In genomic region chr13:114222461-114222968, GRCh38 we compare ENCODE assay signal across 10 cellular contexts. TPM values are rescaled to one million over a fixed set of nuclear protein-coding genes. Genes with fewer than 3 reads are reported as not detected.
DNase-seq lines count a peak whose midpoint lies in the region; ATAC-seq and TF ChIP-seq lines count a peak whose summit lies in the region.
"Had no signal": no experiment of that assay in that cellular context is flagged by ENCODE, and none has a peak within 500 bp of the region (broad histone marks: within the 10 kb centered on the region; RNA-seq: fewer than 3 reads in every experiment).

No MANE protein-coding gene starts in this region.

- H3K9me3 Mint-ChIP-seq in activated naive CD4-positive, alpha-beta T cell treated with anti-CD3 and anti-CD28 coated beads, Interleukin-2, amount 50 U/mL, for 24 hours = no peaks in the 10 kb centered on the region
- no peaks in the 10 kb centered on the region for H3K9me3 Mint-ChIP-seq in activated B cell treated with CpG ODN at 0.5 μM for 24 hours

- no peak overlapping the region for H3K4me3 Mint-ChIP-seq in activated naive CD4-positive, alpha-beta T cell treated with anti-CD3 and anti-CD28 coated beads, Interleukin-2, amount 50 U/mL, for 24 hours
- peak overlapping the region; percentile 33 for H3K4me3 Mint-ChIP-seq in activated B cell treated with CpG ODN at 0.5 μM for 24 hours

- no peaks in the 10 kb centered on the region for H3K27me3 Mint-ChIP-seq in activated naive CD4-positive, alpha-beta T cell treated with anti-CD3 and anti-CD28 coated beads, Interleukin-2, amount 50 U/mL, for 24 hours
- peaks cover 4% of the 10 kb centered on the region for H3K27me3 Mint-ChIP-seq in activated B cell treated with CpG ODN at 0.5 μM for 24 hours

- H3K36me3 Mint-ChIP-seq in activated naive CD4-positive, alpha-beta T cell treated with anti-CD3 and anti-CD28 coated beads, Interleukin-2, amount 50 U/mL, for 24 hours = no peaks in the 10 kb centered on the region
- H3K36me3 Mint-ChIP-seq in activated B cell treated with CpG ODN at 0.5 μM for 24 hours (ENCODE audit: low read depth) = no peaks in the 10 kb centered on the region

- no peaks in the 10 kb centered on the region for H3K9me3 ChIP-seq in upper lobe of right lung
- H3K9me3 ChIP-seq: neutrophil had no signal

- no peak overlapping the region for H3K4me3 ChIP-seq in upper lobe of right lung

- intact Hi-C loops in activated B cell treated with CpG ODN at 0.5 μM for 24 hours (cut with micrococcal nuclease) = no loop called here
- intact Hi-C loops in upper lobe of right lung (cut with DNase I) = no loop called here

- TF ChIP-seq CTCF in activated B cell treated with CpG ODN at 0.5 μM for 24 hours (IDR thresholded peaks at IDR 0.05) (no peak), upper lobe of right lung (IDR thresholded peaks at IDR 0.05) (no peak)

- no peaks in the 10 kb centered on the region for H3K36me3 ChIP-seq in upper lobe of right lung
- H3K36me3 ChIP-seq: neutrophil had no signal

- peak overlapping the region; percentile 24 for H3K27ac ChIP-seq in upper lobe of right lung
- H3K27ac ChIP-seq: neutrophil had no signal

- no peak for DNase-seq in activated naive CD4-positive, alpha-beta T cell treated with Interleukin-2 at 50 U/mL for 16 hours
- no peak for DNase-seq in activated B cell treated with CpG ODN at 0.5 μM for 24 hours
- peak; percentile 69 for DNase-seq in iris pigment epithelial cell (ENCODE audit: low read depth)
- DNase-seq in upper lobe of right lung = no peak
- DNase-seq in NCI-H1436 (lab: John Stamatoyannopoulos, UW) = no peak
- no peak for DNase-seq in NCI-H2227 treated with DMSO at 0.1 percent for 48 hours (lab: John Stamatoyannopoulos, UW)
- DNase-seq: activated T-cell treated with anti-CD3 and anti-CD28 coated beads, Interleukin-2, amount 50 U/mL, for 1 hour had no signal

- CTCF ChIA-PET in activated B cell treated with CpG ODN at 0.5 μM for 24 hours (lab: Charles Lee) = interaction anchor here (1.1 to 1.6 kb wide), 5 partner anchors 77 to 498 kb away, joined by 3 to 7 read pairs (median 6); no protein-coding TSS in a partner anchor

- H3K4me1 ChIP-seq in upper lobe of right lung = peaks cover 7% of the 10 kb centered on the region

- H3K4me1 Mint-ChIP-seq in activated naive CD4-positive, alpha-beta T cell treated with anti-CD3 and anti-CD28 coated beads, Interleukin-2, amount 50 U/mL, for 24 hours = peaks cover 85% of the 10 kb centered on the region
- H3K4me1 Mint-ChIP-seq in activated B cell treated with CpG ODN at 0.5 μM for 24 hours = peaks cover 24% of the 10 kb centered on the region

- H3K27ac Mint-ChIP-seq in activated naive CD4-positive, alpha-beta T cell treated with anti-CD3 and anti-CD28 coated beads, Interleukin-2, amount 50 U/mL, for 24 hours = peak overlapping the region; percentile 32
- H3K27ac Mint-ChIP-seq in activated B cell treated with CpG ODN at 0.5 μM for 24 hours = no peak overlapping the region

- H3K27me3 ChIP-seq in upper lobe of right lung = no peaks in the 10 kb centered on the region

- POLR2A ChIA-PET in activated B cell treated with CpG ODN at 0.5 μM for 24 hours (lab: Charles Lee) = interaction anchor here (1.1 kb wide), 1 partner anchor 157 kb away, joined by 3 read pairs; no protein-coding TSS in a partner anchor

- ATAC-seq in activated B cell treated with CpG ODN at 0.5 μM for 24 hours (ENCODE audit: low read depth) = no peak
- peak; percentile 69 for ATAC-seq in upper lobe of right lung
- no peak for ATAC-seq in HG02678 (IDR thresholded peaks at IDR 0.05; ENCODE audit: unreplicated experiment)

RNA-seq across cellular contexts. Expression of gene CDC16, which starts 12.2 kb away (rescaled TPM):
- total RNA-seq in activated B cell treated with CpG ODN at 0.5 μM for 24 hours (84.2 and 98.0 TPM in 2 replicates), upper lobe of right lung (65.5 TPM)

RNA-seq across cellular contexts. Expression of gene CFAP97D2, which starts 43.5 kb away (rescaled TPM):
- total RNA-seq in activated B cell treated with CpG ODN at 0.5 μM for 24 hours (not detected in 2 replicates), upper lobe of right lung (not detected)

RNA-seq across cellular contexts. Expression of gene UPF3A, which starts 58.9 kb away (rescaled TPM):
- total RNA-seq in activated B cell treated with CpG ODN at 0.5 μM for 24 hours (68.3 and 83.2 TPM in 2 replicates), upper lobe of right lung (35.6 TPM)
